1 cellular context compared by ENCODE assay signal in the genomic region with DNA sequence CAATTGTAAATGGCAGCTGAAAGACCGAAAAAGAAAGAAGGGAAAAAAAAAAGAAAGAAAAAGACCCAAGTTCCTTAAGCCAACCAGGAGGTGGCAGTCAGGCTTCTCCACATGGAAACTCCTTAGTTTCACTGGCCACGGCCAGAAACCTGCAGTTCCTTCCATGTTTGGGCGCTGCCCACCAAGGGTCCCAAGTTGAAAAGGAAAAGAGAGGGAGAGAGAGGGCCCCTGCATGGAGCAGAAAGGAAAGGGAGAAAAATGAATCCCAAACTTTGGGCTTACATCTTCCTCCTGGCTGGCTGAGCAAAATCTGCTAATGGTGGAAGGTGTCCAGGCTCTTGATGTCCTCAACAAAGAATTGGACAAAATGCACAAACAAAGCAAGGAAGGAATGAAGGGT.
TF ChIP-seq lines count a peak whose summit lies in the region.

No MANE protein-coding gene starts in this region.

TF ChIP-seq in HCT116, 20 proteins besides CTCF, POLR2A, EP300 and RAD21 (continued from another document):
- TF ChIP-seq, protein P1, sequence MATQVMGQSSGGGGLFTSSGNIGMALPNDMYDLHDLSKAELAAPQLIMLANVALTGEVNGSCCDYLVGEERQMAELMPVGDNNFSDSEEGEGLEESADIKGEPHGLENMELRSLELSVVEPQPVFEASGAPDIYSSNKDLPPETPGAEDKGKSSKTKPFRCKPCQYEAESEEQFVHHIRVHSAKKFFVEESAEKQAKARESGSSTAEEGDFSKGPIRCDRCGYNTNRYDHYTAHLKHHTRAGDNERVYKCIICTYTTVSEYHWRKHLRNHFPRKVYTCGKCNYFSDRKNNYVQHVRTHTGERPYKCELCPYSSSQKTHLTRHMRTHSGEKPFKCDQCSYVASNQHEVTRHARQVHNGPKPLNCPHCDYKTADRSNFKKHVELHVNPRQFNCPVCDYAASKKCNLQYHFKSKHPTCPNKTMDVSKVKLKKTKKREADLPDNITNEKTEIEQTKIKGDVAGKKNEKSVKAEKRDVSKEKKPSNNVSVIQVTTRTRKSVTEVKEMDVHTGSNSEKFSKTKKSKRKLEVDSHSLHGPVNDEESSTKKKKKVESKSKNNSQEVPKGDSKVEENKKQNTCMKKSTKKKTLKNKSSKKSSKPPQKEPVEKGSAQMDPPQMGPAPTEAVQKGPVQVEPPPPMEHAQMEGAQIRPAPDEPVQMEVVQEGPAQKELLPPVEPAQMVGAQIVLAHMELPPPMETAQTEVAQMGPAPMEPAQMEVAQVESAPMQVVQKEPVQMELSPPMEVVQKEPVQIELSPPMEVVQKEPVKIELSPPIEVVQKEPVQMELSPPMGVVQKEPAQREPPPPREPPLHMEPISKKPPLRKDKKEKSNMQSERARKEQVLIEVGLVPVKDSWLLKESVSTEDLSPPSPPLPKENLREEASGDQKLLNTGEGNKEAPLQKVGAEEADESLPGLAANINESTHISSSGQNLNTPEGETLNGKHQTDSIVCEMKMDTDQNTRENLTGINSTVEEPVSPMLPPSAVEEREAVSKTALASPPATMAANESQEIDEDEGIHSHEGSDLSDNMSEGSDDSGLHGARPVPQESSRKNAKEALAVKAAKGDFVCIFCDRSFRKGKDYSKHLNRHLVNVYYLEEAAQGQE (IDR thresholded peaks at IDR 0.05; ENCODE audit: low read depth), result no peak
- TF ChIP-seq EZH2phosphoT487 (IDR thresholded peaks at IDR 0.05; ENCODE audit: borderline replicate concordance) (no peak), CBX3 (IDR thresholded peaks at IDR 0.05; ENCODE audit: low read depth) (no peak), JUND (IDR thresholded peaks at IDR 0.05) (no peak), EGR1 (IDR thresholded peaks at IDR 0.05; ENCODE audit: low read depth) (no peak), CEBPB (IDR thresholded peaks at IDR 0.05; ENCODE audit: low read depth) (no peak)
